ENCODE assay signal across 10 cellular contexts in the genomic region with DNA sequence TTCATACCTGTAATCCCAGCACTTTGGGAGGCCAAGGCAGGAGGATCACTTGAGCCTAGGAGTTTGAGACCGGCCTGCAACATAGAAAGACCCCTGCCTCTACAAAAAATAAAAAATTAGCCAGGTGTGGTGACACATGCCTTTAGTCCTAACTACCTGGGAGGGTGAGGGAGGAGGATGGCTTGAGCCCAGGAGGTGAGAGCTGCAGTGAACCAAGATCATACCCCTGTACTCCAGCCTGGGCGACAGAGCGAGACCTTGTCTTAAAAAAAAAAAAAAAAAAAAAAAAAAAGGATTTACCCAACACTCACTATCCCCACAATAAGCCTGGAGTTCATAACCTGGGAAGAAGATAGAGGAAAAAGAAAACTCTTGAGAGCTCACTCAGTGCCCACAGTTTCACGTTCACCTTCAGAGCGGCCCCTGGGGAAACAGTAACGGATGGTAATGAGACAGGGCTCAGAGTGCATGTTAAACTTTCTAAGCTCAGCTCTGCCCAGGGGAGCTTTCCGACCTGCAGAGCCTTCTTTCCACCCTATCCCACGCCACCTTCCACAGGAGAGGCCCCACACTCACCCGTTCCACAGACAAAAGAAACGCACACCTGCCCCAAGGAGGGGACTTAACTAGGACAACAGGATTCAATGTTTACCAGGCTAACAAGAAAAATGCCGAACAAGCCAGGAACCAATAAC.
DNase-seq lines count a peak whose midpoint lies in the region; ATAC-seq and FAIRE-seq lines count a peak whose summit lies in the region.
"Had no signal": no experiment of that assay in that cellular context is flagged by ENCODE, and none has a peak within 500 bp of the region (broad histone marks: within the 10 kb centered on the region; RNA-seq: fewer than 3 reads in every experiment).

No MANE protein-coding gene starts in this region.

- H3K4me1 Mint-ChIP-seq in T-helper 2 cell treated with Interferon-gamma antibody and Interleukin-4, amounts not matched to agents 5 μg/mL and 100 μg/mL, for 36 hours (ENCODE audit: low read depth): peaks cover 68% of the 10 kb centered on the region
- peaks cover 86% of the 10 kb centered on the region for H3K4me1 Mint-ChIP-seq in activated CD4-positive, alpha-beta memory T cell treated with anti-CD3 and anti-CD28 coated beads, Interleukin-2, amount 10 ng/mL, durations not matched to agents 7 days and 5 days

- H3K27ac Mint-ChIP-seq in T-helper 2 cell treated with Interferon-gamma antibody and Interleukin-4, amounts not matched to agents 5 μg/mL and 100 μg/mL, for 36 hours: peak overlapping the region; percentile 74
- H3K27ac Mint-ChIP-seq in activated CD4-positive, alpha-beta memory T cell treated with anti-CD3 and anti-CD28 coated beads, Interleukin-2, amount 10 ng/mL, durations not matched to agents 7 days and 5 days: peak overlapping the region; percentile 85

- H3K36me3 Mint-ChIP-seq in T-helper 2 cell treated with Interferon-gamma antibody and Interleukin-4, amounts not matched to agents 5 μg/mL and 100 μg/mL, for 36 hours (ENCODE audit: low read depth): peaks cover 8% of the 10 kb centered on the region
- H3K36me3 Mint-ChIP-seq in activated CD4-positive, alpha-beta memory T cell treated with anti-CD3 and anti-CD28 coated beads, Interleukin-2, amount 10 ng/mL, durations not matched to agents 7 days and 5 days (ENCODE audit: low read depth): peaks cover 19% of the 10 kb centered on the region

- H3K4me3 Mint-ChIP-seq in T-helper 2 cell treated with Interferon-gamma antibody and Interleukin-4, amounts not matched to agents 5 μg/mL and 100 μg/mL, for 36 hours: peak overlapping the region; percentile 52
- H3K4me3 Mint-ChIP-seq in activated CD4-positive, alpha-beta memory T cell treated with anti-CD3 and anti-CD28 coated beads, Interleukin-2, amount 10 ng/mL, durations not matched to agents 7 days and 5 days: peak overlapping the region; percentile 54

- CTCF ChIA-PET in activated CD4-positive, alpha-beta memory T cell treated with anti-CD3 and anti-CD28 coated beads, Interleukin-2, amount 10 ng/mL, durations not matched to agents 7 days and 5 days (lab: Charles Lee): interaction anchor here (0.7 to 4.2 kb wide), 6 partner anchors 11 to 57 kb away, joined by 3 to 39 read pairs (median 5); no protein-coding TSS in a partner anchor

- peak overlapping the region; percentile 0 for H3K27ac ChIP-seq in substantia nigra (ENCODE audit: low read depth, low read length, poor library complexity, severe bottlenecking)
- H3K27ac ChIP-seq: SJSA1 had no signal

- H3K27me3 Mint-ChIP-seq in T-helper 2 cell treated with Interferon-gamma antibody and Interleukin-4, amounts not matched to agents 5 μg/mL and 100 μg/mL, for 36 hours (ENCODE audit: low read depth): no peaks in the 10 kb centered on the region
- no peaks in the 10 kb centered on the region for H3K27me3 Mint-ChIP-seq in activated CD4-positive, alpha-beta memory T cell treated with anti-CD3 and anti-CD28 coated beads, Interleukin-2, amount 10 ng/mL, durations not matched to agents 7 days and 5 days

- no peak for FAIRE-seq in urothelium cell line (lab: Jason Lieb, UNC)

- POLR2A ChIA-PET in activated CD4-positive, alpha-beta memory T cell treated with anti-CD3 and anti-CD28 coated beads, Interleukin-2, amount 10 ng/mL, durations not matched to agents 7 days and 5 days (lab: Charles Lee): interaction anchor here (0.6 to 4.2 kb wide), 4 partner anchors 22 to 41 kb away, joined by 3 to 74 read pairs (median 8); no protein-coding TSS in a partner anchor

- ATAC-seq in left lobe of liver (peak; percentile 8), HG03521 (IDR thresholded peaks at IDR 0.05; ENCODE audit: unreplicated experiment) (no peak)

- DNase-seq in T-helper 2 cell treated with Interferon-gamma antibody and Interleukin-4, amounts not matched to agents 5 μg/mL and 100 μg/mL, for 36 hours (ENCODE audit: low spot score): no peak
- DNase-seq in T-helper 2 cell (no peak), left lobe of liver (ENCODE audit: low spot score) (no peak), substantia nigra (lab: John Stamatoyannopoulos, UW) (no peak), SW480 (ENCODE audit: low spot score) (no peak), urothelium cell line (ENCODE audit: low spot score) (no peak)
- DNase-seq in activated CD4-positive, alpha-beta memory T cell treated with anti-CD3 and anti-CD28 coated beads, Interleukin-2, amount 10 ng/mL, durations not matched to agents 7 days and 5 days: no peak
- DNase-seq: stimulated activated CD4-positive, alpha-beta T cell treated with anti-CD3 and anti-CD28 coated beads, Interleukin-1b, Interleukin-23, amount 100 ng/mL, for 48 hours had no signal

- no peaks in the 10 kb centered on the region for H3K9me3 Mint-ChIP-seq in T-helper 2 cell treated with Interferon-gamma antibody and Interleukin-4, amounts not matched to agents 5 μg/mL and 100 μg/mL, for 36 hours
- no peaks in the 10 kb centered on the region for H3K9me3 Mint-ChIP-seq in activated CD4-positive, alpha-beta memory T cell treated with anti-CD3 and anti-CD28 coated beads, Interleukin-2, amount 10 ng/mL, durations not matched to agents 7 days and 5 days
